ENCODE assay signal across 2 cellular contexts in the genomic region with DNA sequence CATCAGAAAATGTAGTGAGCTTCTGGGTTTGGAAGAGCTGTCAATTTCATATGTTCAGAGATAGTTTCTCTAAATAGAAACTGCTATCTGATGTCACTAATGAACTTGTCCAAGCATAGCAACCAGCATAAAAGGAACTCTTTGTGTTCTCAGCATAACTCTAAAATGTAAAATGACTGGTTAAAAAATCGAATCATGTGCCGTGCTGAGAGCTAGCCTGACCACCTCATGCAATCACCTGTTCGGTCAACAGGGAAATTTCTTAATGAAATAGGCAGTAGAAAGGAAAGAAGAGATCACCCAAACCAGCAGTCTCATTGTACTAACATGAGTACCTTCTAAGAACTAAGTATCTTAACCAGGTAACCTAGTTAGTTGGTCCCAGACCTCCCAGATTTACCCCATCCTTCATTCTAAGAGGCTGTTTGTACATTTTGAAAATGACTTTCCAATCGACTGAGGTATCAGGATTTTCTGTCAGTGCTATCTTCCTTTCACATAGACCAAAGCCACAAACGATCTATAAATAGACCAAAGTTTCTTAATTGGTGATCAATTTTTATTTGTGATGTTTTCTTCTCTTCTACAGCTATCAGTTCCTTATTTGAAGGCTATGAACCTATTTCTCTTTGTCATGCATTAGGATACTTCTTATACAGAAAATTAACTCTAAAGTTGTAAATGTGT.
TF ChIP-seq lines count a peak whose summit lies in the region.

No MANE protein-coding gene starts in this region.

TF ChIP-seq in HepG2, 621 proteins besides CTCF, POLR2A, EP300 and RAD21:
- no peak for TF ChIP-seq ZBTB7B (CRISPR knock-in tag; IDR thresholded peaks at IDR 0.05)
- TF ChIP-seq ZNF709 (CRISPR knock-in tag; IDR thresholded peaks at IDR 0.05): no peak

TF ChIP-seq in H1, 55 proteins besides CTCF, POLR2A, EP300 and RAD21:
- TF ChIP-seq SAP30 (IDR thresholded peaks at IDR 0.05; ENCODE audit: insufficient read depth, insufficient replicate concordance, low read length) (no peak), SP1 (IDR thresholded peaks at IDR 0.05; ENCODE audit: low read depth, low read length) (no peak), JUND (IDR thresholded peaks at IDR 0.05; ENCODE audit: low read length) (no peak), CTBP2 (IDR thresholded peaks at IDR 0.05; ENCODE audit: borderline replicate concordance, insufficient read depth, insufficient read length, low read length) (no peak), NANOG (IDR thresholded peaks at IDR 0.05; ENCODE audit: insufficient read depth, low read depth, low read length, poor library complexity, severe bottlenecking) (no peak), FOSL1 (IDR thresholded peaks at IDR 0.05; ENCODE audit: insufficient read depth, low read depth, low read length) (no peak), RNF2 (IDR thresholded peaks at IDR 0.05; ENCODE audit: borderline replicate concordance, low read depth, low read length, missing control alignments, poor library complexity, severe bottlenecking) (no peak), KDM5A (IDR thresholded peaks at IDR 0.05; ENCODE audit: low read length) (no peak)
- TF ChIP-seq, protein P1, sequence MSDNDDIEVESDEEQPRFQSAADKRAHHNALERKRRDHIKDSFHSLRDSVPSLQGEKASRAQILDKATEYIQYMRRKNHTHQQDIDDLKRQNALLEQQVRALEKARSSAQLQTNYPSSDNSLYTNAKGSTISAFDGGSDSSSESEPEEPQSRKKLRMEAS (IDR thresholded peaks at IDR 0.05): no peak
